Comparison of ENCODE assay signal across 30 cellular contexts in the genomic region with DNA sequence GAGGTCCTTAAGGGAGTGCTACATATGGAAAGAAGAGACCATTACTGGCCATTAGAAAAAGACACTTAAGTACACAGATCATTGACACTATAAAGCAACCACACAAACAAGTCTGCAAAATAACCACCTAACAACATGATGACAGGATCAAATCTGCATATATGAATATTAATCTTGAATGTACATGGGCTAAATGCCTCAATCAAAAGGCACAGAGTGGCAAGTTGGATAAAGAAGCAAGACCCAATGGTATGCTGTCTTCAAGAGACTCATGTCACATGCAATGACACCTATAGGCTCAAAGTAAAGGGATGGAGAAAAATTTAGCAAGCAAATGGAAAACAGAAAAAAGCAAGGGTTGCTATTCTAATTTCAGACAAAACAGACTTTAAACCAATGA.
"Had no signal": no experiment of that assay in that cellular context is flagged by ENCODE, and none has a peak within 500 bp of the region (broad histone marks: within the 10 kb centered on the region; RNA-seq: fewer than 3 reads in every experiment).

No MANE protein-coding gene starts in this region.

- H3K9me3 ChIP-seq: colonic mucosa, gastrocnemius medialis had no signal

- H3K27ac Mint-ChIP-seq: dendritic cell treated with granulocyte-macrophage colony-stimulating factor and Interleukin-4, amounts not matched to agents 40 ng/mL and 50 ng/mL, for 4 days; effector memory CD8-positive, alpha-beta T cell had no signal

- H3K4me2 ChIP-seq: hepatocyte had no signal

- DNase-seq: colonic mucosa; cortex of kidney; dermis blood vessel endothelial cell; dorsolateral prefrontal cortex; effector CD4-positive, alpha-beta T cell; effector CD8-positive, alpha-beta T cell; effector memory CD4-positive, alpha-beta T cell; effector memory CD8-positive, alpha-beta T cell; erythroblast; esophagus squamous epithelium; foreskin fibroblast; foreskin keratinocyte; foreskin melanocyte; gastrocnemius medialis; glutamatergic neuron; head of caudate nucleus; heart left ventricle; heart right ventricle; hippocampal formation had no signal

- H3K27me3 Mint-ChIP-seq: effector memory CD8-positive, alpha-beta T cell had no signal

- ATAC-seq: effector memory CD8-positive, alpha-beta T cell; esophagus mucosa; foreskin keratinocyte; gastrocnemius medialis; gastroesophageal sphincter; heart left ventricle; heart right ventricle had no signal

- H3K4me1 ChIP-seq: colonic mucosa, esophagus muscularis mucosa, esophagus squamous epithelium, foreskin keratinocyte, gastrocnemius medialis, gastroesophageal sphincter, heart left ventricle, heart right ventricle had no signal

- H3K4me3 ChIP-seq: colonic mucosa, coronary artery, dorsolateral prefrontal cortex, esophagus muscularis mucosa, esophagus squamous epithelium, gastrocnemius medialis, gastroesophageal sphincter, heart left ventricle, heart right ventricle, hepatocyte had no signal

- H3K27me3 ChIP-seq: colonic mucosa, dorsolateral prefrontal cortex, esophagus muscularis mucosa, esophagus squamous epithelium, gastrocnemius medialis, gastroesophageal sphincter, heart left ventricle, heart right ventricle, hepatocyte had no signal

- FAIRE-seq: colon, endometrium, endothelial cell of umbilical vein, frontal cortex had no signal

- H3K27ac ChIP-seq: colonic mucosa, coronary artery, dorsolateral prefrontal cortex, epithelial cell of prostate, esophagus muscularis mucosa, esophagus squamous epithelium, foreskin keratinocyte, gastrocnemius medialis, gastroesophageal sphincter, heart left ventricle, heart right ventricle, hepatocyte had no signal

- H3K36me3 ChIP-seq: colonic mucosa, gastrocnemius medialis had no signal

- H2AFZ ChIP-seq: hepatocyte had no signal

- H3K4me3 Mint-ChIP-seq: dendritic cell treated with granulocyte-macrophage colony-stimulating factor and Interleukin-4, amounts not matched to agents 40 ng/mL and 50 ng/mL, for 4 days; effector memory CD8-positive, alpha-beta T cell had no signal

- H3K79me2 ChIP-seq: hepatocyte had no signal
